8 cellular contexts compared by ENCODE assay signal in the genomic region with DNA sequence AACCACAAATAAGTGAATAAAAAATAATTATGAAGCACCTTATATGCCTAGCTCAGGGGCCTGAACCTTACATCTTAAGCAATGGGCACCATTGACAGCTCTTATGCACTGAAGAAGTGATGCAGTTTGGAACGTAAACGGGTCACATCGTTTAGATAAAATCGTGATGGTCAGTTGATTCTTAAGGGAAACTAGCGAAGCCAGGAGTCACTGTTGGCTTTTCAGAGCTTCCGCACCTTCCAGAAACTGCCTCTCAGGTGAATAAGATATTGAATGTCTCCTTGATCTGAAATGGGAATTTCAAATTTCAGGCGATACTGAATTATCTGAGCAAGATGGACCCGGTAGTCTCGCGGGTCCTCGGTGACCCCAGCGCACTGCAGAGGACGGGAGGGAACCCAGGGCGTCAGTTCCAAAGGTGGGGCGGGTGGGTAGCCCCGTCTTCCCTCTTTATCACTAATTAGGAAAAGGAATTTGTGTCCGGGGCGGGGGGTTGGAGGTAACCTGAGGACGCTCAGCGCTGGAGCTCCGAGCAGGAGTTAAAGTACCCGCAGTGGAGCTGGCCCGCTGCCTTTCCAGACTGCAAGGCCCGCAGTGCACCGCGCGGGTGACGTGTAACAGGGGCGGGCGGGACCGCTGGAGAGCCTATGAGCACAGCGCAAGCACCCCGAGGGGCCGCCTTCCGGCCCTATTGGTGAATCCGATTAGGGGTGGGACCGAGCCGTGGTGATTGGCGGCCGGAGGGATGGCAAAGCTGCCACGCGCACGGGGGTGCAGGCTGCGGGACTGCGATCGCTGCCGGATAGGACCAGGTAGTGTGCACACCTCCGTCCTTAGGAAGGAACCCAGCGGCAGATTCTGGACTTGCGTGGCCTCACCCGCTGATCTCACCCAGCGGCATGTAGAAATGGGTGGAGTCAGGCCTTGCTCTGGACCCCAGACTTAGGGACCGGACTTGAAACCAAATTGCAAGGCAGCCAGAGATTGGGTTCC. TPM values are rescaled to one million over a fixed set of nuclear protein-coding genes. Genes with fewer than 3 reads are reported as not detected.
DNase-seq lines count a peak whose midpoint lies in the region; ATAC-seq, FAIRE-seq and TF ChIP-seq lines count a peak whose summit lies in the region.

No MANE protein-coding gene starts in this region.

- no peaks in the 10 kb centered on the region for H3K27me3 ChIP-seq in keratinocyte (ENCODE audit: control insufficient read depth, extremely low read depth, insufficient read depth, low read length)

- peak overlapping the region; percentile 43 to 79 (median 55) for H3K4me3 ChIP-seq in keratinocyte (ENCODE audit: control insufficient read depth in 2 of 3, extremely low read depth in 1 of 3, insufficient read depth in 2 of 3, low read depth in 1 of 3, low read length in 3 of 3)

- ATAC-seq in GM19035 (IDR thresholded peaks at IDR 0.05; ENCODE audit: unreplicated experiment), result peak; percentile 100
- peak; percentile 99 for ATAC-seq in HG03342 (IDR thresholded peaks at IDR 0.05; ENCODE audit: unreplicated experiment)
- ATAC-seq in activated CD4-positive, CD25-positive, alpha-beta regulatory T cell treated with anti-CD3 and anti-CD28 coated beads, Interleukin-2, amount 50 U/mL, for 24 hours, result peak; percentile 100

- H3K79me2 ChIP-seq in keratinocyte (ENCODE audit: control insufficient read depth, insufficient read depth, low read length), result no peaks in the 10 kb centered on the region

- H4K20me1 ChIP-seq in keratinocyte (ENCODE audit: control insufficient read depth, extremely low read depth, insufficient read depth, low read length), result no peaks in the 10 kb centered on the region

- DNase-seq in AG09319 (ENCODE audit: extremely low read depth, low read depth), result peak; percentile 76
- peak; percentile 77 for DNase-seq in NCI-H446 treated with DMSO at 0.1 percent for 48 hours (lab: John Stamatoyannopoulos, UW)
- DNase-seq in cerebellar cortex (ENCODE audit: low spot score), result peak; percentile 98
- DNase-seq in keratinocyte (ENCODE audit: low read depth, low spot score), result peak; percentile 36
- DNase-seq in stimulated activated CD4-positive, alpha-beta T cell treated with anti-CD3 and anti-CD28 coated beads, Interleukin-12 subunit alpha, Interleukin-12 subunit beta, amount 100 ng/mL, for 4 hours, result peak; percentile 95

- H3K4me1 ChIP-seq in keratinocyte (ENCODE audit: control insufficient read depth, extremely low read depth, insufficient read depth, low read length), result peaks cover 2% of the 10 kb centered on the region

- H3K9ac ChIP-seq in keratinocyte (ENCODE audit: control insufficient read depth, extremely low read depth, insufficient read depth, low read length), result peak overlapping the region; percentile 68

- H2AFZ ChIP-seq in keratinocyte (ENCODE audit: control insufficient read depth, low read length), result peak overlapping the region; percentile 88

- H3K9me3 ChIP-seq in keratinocyte (ENCODE audit: control insufficient read depth, low read depth, low read length), result no peaks in the 10 kb centered on the region

- dilution Hi-C loops in keratinocyte (cut with MboI; ENCODE audit: extremely low pct_ligation_motif_present, low sequenced_read_pairs), result no loop called here

- no peak for TF ChIP-seq CTCF in AG09319 (IDR thresholded peaks at IDR 0.05; ENCODE audit: low read depth, low read length)
- no peak for TF ChIP-seq CTCF in keratinocyte (optimal IDR thresholded peaks at IDR 0.05 in 1 of 3, IDR thresholded peaks at IDR 0.05 in 1 of 3, conservative IDR thresholded peaks at IDR 0.05 in 1 of 3; ENCODE audit: extremely low read depth in 1 of 3, insufficient read depth in 2 of 3, low read length in 3 of 3)

- peak overlapping the region; percentile 37 for H3K27ac ChIP-seq in keratinocyte (ENCODE audit: control insufficient read depth, insufficient read depth, low read length)

- FAIRE-seq in keratinocyte (lab: Jason Lieb, UNC), result peak; percentile 32

- H3K36me3 ChIP-seq in keratinocyte (ENCODE audit: control insufficient read depth in 2 of 2, extremely low read depth in 1 of 2, insufficient read depth in 2 of 2, low read length in 2 of 2), result no peaks in the 10 kb centered on the region

- no peaks in the 10 kb centered on the region for H3K9me1 ChIP-seq in keratinocyte (ENCODE audit: control insufficient read depth, extremely low read depth, insufficient read depth, low read length)

- peak overlapping the region; percentile 86 for H3K4me2 ChIP-seq in keratinocyte (ENCODE audit: control insufficient read depth, extremely low read depth, insufficient read depth, low read depth, low read length)

RNA-seq across cellular contexts. Expression of gene GARNL3, which starts 19.7 kb away (rescaled TPM):
- 2.0 to 3.3 TPM (median 2.4 TPM) in 3 replicates for polyA plus RNA-seq in keratinocyte
- polyA plus RNA-seq in keratinocyte (2011; ENCODE audit: low read depth), result 4.2 TPM
- 1.7 and 2.3 TPM in 2 replicates for polyA plus RNA-seq in keratinocyte (2011; cell fraction: cytosol; rRNA removed)
- 10.7 and 12.6 TPM in 2 replicates for polyA plus RNA-seq in keratinocyte (2011; cell fraction: nucleus; rRNA removed)
- 1.7 and 2.0 TPM in 2 replicates for polyA plus RNA-seq in keratinocyte (2012; ENCODE audit: low replicate concordance)
- 3.9 to 11.7 TPM (median 5.9 TPM) in 3 replicates for polyA minus RNA-seq in keratinocyte
- 0.96 TPM for polyA minus RNA-seq in keratinocyte (2011; cell fraction: cytosol; rRNA and poly(A)+ RNA removed)
- 9.0 and 18.9 TPM in 2 replicates for polyA minus RNA-seq in keratinocyte (2011; cell fraction: nucleus; rRNA and poly(A)+ RNA removed)

Comparison
In these comparisons a context has a peak if more than half of its experiments do, and no peak if none do; other contexts are left out.
1. Peak in every context shown above with its lines: DNase-seq, ATAC-seq, H3K4me3 ChIP-seq and H3K27ac ChIP-seq.
2. DNase-seq: peak in every context shown above with its lines; median percentile 98 in cerebellar cortex; 95 in stimulated activated CD4-positive, alpha-beta T cell treated with anti-CD3 and anti-CD28 coated beads, Interleukin-12 subunit alpha, Interleukin-12 subunit beta, amount 100 ng/mL, for 4 hours; 77 in NCI-H446 treated with DMSO at 0.1 percent for 48 hours; 76 in AG09319; 36 in keratinocyte.